ENCODE assay signal across 15 cellular contexts in the genomic region with DNA sequence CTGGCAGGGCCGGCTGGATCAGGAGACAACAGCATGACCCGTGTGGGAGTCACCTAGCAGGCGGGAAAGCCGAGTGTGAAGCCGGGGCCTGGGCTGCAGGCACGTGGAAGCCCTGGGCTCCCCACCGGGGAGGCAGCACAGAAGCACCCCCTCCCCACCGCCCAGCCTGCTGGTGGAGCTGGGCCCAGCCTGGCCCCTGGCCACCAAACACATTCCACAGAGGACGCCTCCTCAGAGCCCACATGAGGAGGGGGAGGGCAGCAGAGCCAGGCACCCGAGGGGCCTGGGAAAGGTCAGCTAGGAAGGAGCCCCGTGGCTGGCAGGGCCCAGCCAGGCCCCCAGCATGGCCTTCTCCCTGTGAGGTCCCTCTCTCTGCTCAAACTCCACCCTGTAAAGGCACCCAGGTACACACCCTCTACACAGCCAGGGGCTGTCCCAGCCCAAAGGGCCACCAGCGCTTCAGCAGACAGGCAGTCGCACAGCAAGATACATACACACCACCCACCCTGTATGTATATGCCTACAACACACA. TPM values are rescaled to one million over a fixed set of nuclear protein-coding genes. Genes with fewer than 3 reads are reported as not detected.
DNase-seq lines count a peak whose midpoint lies in the region; ATAC-seq, FAIRE-seq and TF ChIP-seq lines count a peak whose summit lies in the region.
"Had no signal": no experiment of that assay in that cellular context is flagged by ENCODE, and none has a peak within 500 bp of the region (broad histone marks: within the 10 kb centered on the region; RNA-seq: fewer than 3 reads in every experiment).

No MANE protein-coding gene starts in this region.

- TF ChIP-seq CTCF in pancreas (IDR thresholded peaks at IDR 0.05), result no peak

- H3K4me1 ChIP-seq in right cardiac atrium (ENCODE audit: control insufficient read depth, insufficient read depth, low read length) (peaks cover 15% of the 10 kb centered on the region), pancreas (peaks cover 0 to 13% (median 3%) of the 10 kb centered on the region in 3 donors)

- DNase-seq in Right ventricle myocardium inferior (ENCODE audit: missing footprints) (no peak), cardiac septum (ENCODE audit: low spot score) (no peak), right cardiac atrium (peak; percentile 61 to 86 (median 81)), pancreas (peak in 4 of 6 donors; percentile 61 to 83 (median 70)), COLO668 (lab: John Stamatoyannopoulos, UW; ENCODE audit: unreplicated experiment) (no peak), SKM-1 treated with dmso at 0.1 percent for 144 hours (lab: John Stamatoyannopoulos, UW; ENCODE audit: unreplicated experiment) (no peak)
- no peak for DNase-seq in activated effector memory CD4-positive, alpha-beta T cell treated with Interleukin-2 at 50 U/mL for 16 hours
- DNase-seq: 8988T; activated CD4-positive, alpha-beta T cell treated with anti-CD3 and anti-CD28 coated beads for 1 hour; activated naive CD4-positive, alpha-beta T cell treated with anti-CD3 and anti-CD28 coated beads, Interleukin-2, amount 10 ng/mL, durations not matched to agents 7 days and 5 days; islet precursor cell; MM.1S; SHP77 treated with DMSO at 0.1 percent for 48 hours had no signal

- H3K9me3 ChIP-seq in right cardiac atrium (ENCODE audit: control insufficient read depth, low read length) (no peaks in the 10 kb centered on the region), pancreas (no peaks in the 10 kb centered on the region)

- peaks cover 0 to 5% (median 0%) of the 10 kb centered on the region in 3 donors for H3K36me3 ChIP-seq in pancreas

- no peak for FAIRE-seq in pancreas (lab: Jason Lieb, UNC)

- intact Hi-C loops in Right ventricle myocardium inferior (cut with DNase I) (no loop called here), cardiac septum (cut with DNase I) (no loop called here), right cardiac atrium (cut with DNase I) (no loop called here), pancreas (cut with DNase I) (no loop called here)

- H3K27me3 ChIP-seq in right cardiac atrium (ENCODE audit: control insufficient read depth, insufficient read depth) (no peaks in the 10 kb centered on the region), pancreas (no peaks in the 10 kb centered on the region)

- peak overlapping the region; percentile 93 for H3K27ac ChIP-seq in right cardiac atrium (ENCODE audit: low read length)
- H3K27ac ChIP-seq in pancreas, result peak overlapping the region; percentile 6 to 48 (median 29)

- WGBS in right cardiac atrium, result 42% methylated on average over 13 of the region's 13 CpGs
- WGBS in pancreas, 2 donors, result 46 to 60% methylated on average over 13 of the region's 13 CpGs

- ATAC-seq in Right ventricle myocardium inferior (peak; percentile 50), right cardiac atrium (peak; percentile 36 to 38), pancreas (peak in 2 of 4 donors; percentile 3 to 15), GM21723 (IDR thresholded peaks at IDR 0.05; ENCODE audit: unreplicated experiment) (no peak)

- H3K4me3 ChIP-seq in right cardiac atrium (ENCODE audit: low read length), result no peak overlapping the region
- H3K4me3 ChIP-seq in pancreas, result no peak overlapping the region

RNA-seq across cellular contexts. Expression of a gene that starts 4.5 kb away (rescaled TPM):
- total RNA-seq in Right ventricle myocardium inferior (45.4 TPM), cardiac septum (43.4 TPM), right cardiac atrium (10 to 100 TPM; 49.4 to 84.5 (median 55.0) TPM), pancreas (100 to 1,000 TPM in 1 of 6 donors, 10 to 100 TPM in 5; 47.8 to 103 (median 65.1) TPM)
- polyA plus RNA-seq in right cardiac atrium (52.7 TPM), pancreas (100 to 1,000 TPM; 286 to 372 TPM)

RNA-seq across cellular contexts. Expression of a gene that starts 14.6 kb away (rescaled TPM):
- total RNA-seq in Right ventricle myocardium inferior (13.3 TPM), cardiac septum (8.9 TPM), right cardiac atrium (10 to 100 TPM in 3 of 4 donors, 1 to 10 TPM in 1; 8.7 to 11.5 (median 11.1) TPM), pancreas (1 to 10 TPM; 1.6 to 4.3 (median 3.3) TPM)
- polyA plus RNA-seq in right cardiac atrium (11.2 TPM), pancreas (1 to 10 TPM; 2.5 to 5.8 TPM)

RNA-seq across cellular contexts. Expression of a gene that starts 14.7 kb away (rescaled TPM):
- total RNA-seq in Right ventricle myocardium inferior (251 TPM), cardiac septum (192 TPM), right cardiac atrium (100 to 1,000 TPM; 187 to 270 (median 216) TPM), pancreas (10 to 100 TPM; 59.0 to 83.8 (median 68.0) TPM)
- polyA plus RNA-seq in right cardiac atrium (526 TPM), pancreas (100 to 1,000 TPM; 278 to 320 TPM)

RNA-seq across cellular contexts. Expression of a gene that starts 21.2 kb away (rescaled TPM):
- 3.2 TPM for total RNA-seq in Right ventricle myocardium inferior
- total RNA-seq in cardiac septum, result 4.1 TPM
- 1 to 10 TPM; 4.0 to 5.2 (median 4.3) TPM for total RNA-seq in right cardiac atrium
- polyA plus RNA-seq in right cardiac atrium, result 3.5 TPM
- total RNA-seq in pancreas, result 1 to 10 TPM; 2.0 to 3.4 (median 2.9) TPM
- polyA plus RNA-seq in pancreas, result 1 to 10 TPM; 4.3 to 4.8 TPM

RNA-seq across cellular contexts. Expression of a gene that starts 53.3 kb away (rescaled TPM):
- total RNA-seq in Right ventricle myocardium inferior, result not detected
- total RNA-seq in cardiac septum, result not detected
- not detected for total RNA-seq in right cardiac atrium
- polyA plus RNA-seq in right cardiac atrium, result not detected
- total RNA-seq in pancreas, result 1 to 10 TPM; 3.3 to 9.6 (median 6.2) TPM
- polyA plus RNA-seq in pancreas, result 1 to 10 TPM; 2.7 to 5.6 TPM
- total RNA-seq: NCI-H460 had no signal

Comparison
In these comparisons a context has a peak if more than half of its experiments do, and no peak if none do; other contexts are left out.
1. DNase-seq: peak in right cardiac atrium (3 of 3) and pancreas (4 of 6); none in Right ventricle myocardium inferior (single experiment), cardiac septum (single experiment), COLO668 (single experiment), SKM-1 treated with dmso at 0.1 percent for 144 hours (single experiment) and activated effector memory CD4-positive, alpha-beta T cell treated with Interleukin-2 at 50 U/mL for 16 hours (single experiment).